ENCODE assay signal across 15 cellular contexts in the genomic region with DNA sequence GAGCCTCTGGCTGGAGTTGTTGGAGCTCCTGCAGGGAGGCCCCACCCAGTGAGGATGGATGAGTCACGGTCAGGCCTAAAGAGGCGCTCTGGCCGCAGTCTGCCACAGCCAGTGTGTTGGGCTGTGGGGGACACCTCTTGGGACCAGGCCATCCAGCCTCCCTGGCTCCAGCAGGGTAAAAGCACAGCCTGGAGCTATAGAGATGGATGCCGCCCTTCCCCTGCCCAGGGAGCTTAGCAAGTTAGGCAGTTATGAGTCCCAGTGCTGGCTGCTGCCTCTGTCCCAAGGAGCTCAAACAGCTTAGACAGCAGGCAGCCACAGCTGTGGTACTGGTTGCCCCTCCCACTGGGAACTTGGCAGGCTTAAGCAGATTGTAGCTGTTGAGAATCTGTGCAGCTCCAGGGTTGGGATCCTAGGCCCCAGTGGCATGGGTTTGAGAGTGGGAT.
A peak's percentile ranks its signal among the peaks of the same experiment; 100 is the strongest.
DNase-seq lines count a peak whose midpoint lies in the region; ATAC-seq and TF ChIP-seq lines count a peak whose summit lies in the region.
"Had no signal": no experiment of that assay in that cellular context is flagged by ENCODE, and none has a peak within 500 bp of the region (broad histone marks: within the 10 kb centered on the region; RNA-seq: fewer than 3 reads in every experiment).

No MANE protein-coding gene starts in this region.

- no peak overlapping the region for H2AFZ ChIP-seq in SK-N-SH (ENCODE audit: low read depth)

- CTCF ChIA-PET in SK-N-SH (lab: Yijun Ruan, JAX) = no interaction called here

- POLR2A ChIA-PET in SK-N-SH (lab: Yijun Ruan, JAX) = interaction anchor here (0.6 kb wide), 1 partner anchor 268 kb away, joined by 3 read pairs; no protein-coding TSS in a partner anchor

- H3K9me3 ChIP-seq in SK-N-SH (no peaks in the 10 kb centered on the region), lower lobe of right lung (peaks cover 14% of the 10 kb centered on the region), sigmoid colon (peaks cover 0 to 4% (median 1%) of the 10 kb centered on the region in 4 donors)
- H3K9me3 ChIP-seq: colonic mucosa had no signal

- TF ChIP-seq CTCF in SK-N-SH (IDR thresholded peaks at IDR 0.05) (no peak), lower lobe of right lung (IDR thresholded peaks at IDR 0.05) (no peak), sigmoid colon (IDR thresholded peaks at IDR 0.05) (no peak)

- ATAC-seq in SK-N-SH treated with all-trans-retinoic acid at 6 μM for 48 hours = peak; percentile 86
- peak; percentile 30 to 79 for ATAC-seq in left cardiac atrium
- no peak for ATAC-seq in lower lobe of right lung

- no peak overlapping the region for H3K4me2 ChIP-seq in SK-N-SH

- intact Hi-C loops in left cardiac atrium (cut with DNase I) (no loop called here), lower lobe of right lung (cut with DNase I) (no loop called here), sigmoid colon (cut with DNase I) (no loop called here)

- H3K4me3 ChIP-seq in SK-N-SH (ENCODE audit: low read depth in 2 of 2, low read length in 1 of 2) (no peak overlapping the region), lower lobe of right lung (no peak overlapping the region), sigmoid colon (no peak overlapping the region)
- H3K4me3 ChIP-seq: colonic mucosa had no signal

- H3K4me1 ChIP-seq in SK-N-SH (ENCODE audit: control insufficient read depth in 1 of 2, insufficient read depth in 2 of 2, low read depth in 1 of 2, low read length in 1 of 2) = peaks cover 0 to 8% of the 10 kb centered on the region in 2 experiments; a peak in 1 of 4 replicates
- no peaks in the 10 kb centered on the region for H3K4me1 ChIP-seq in lower lobe of right lung
- H3K4me1 ChIP-seq in sigmoid colon = no peaks in the 10 kb centered on the region
- H3K4me1 ChIP-seq: colonic mucosa had no signal

- no peaks in the 10 kb centered on the region for H3K36me3 ChIP-seq in SK-N-SH (replicated peaks in 1 of 2; ENCODE audit: control insufficient read depth in 1 of 2, insufficient read depth in 2 of 2, low read length in 1 of 2)
- H3K36me3 ChIP-seq in lower lobe of right lung = no peaks in the 10 kb centered on the region
- no peaks in the 10 kb centered on the region for H3K36me3 ChIP-seq in sigmoid colon
- H3K36me3 ChIP-seq: colonic mucosa had no signal

- no peaks in the 10 kb centered on the region for H4K20me1 ChIP-seq in SK-N-SH (ENCODE audit: insufficient read depth)

- no peaks in the 10 kb centered on the region for H3K9me2 ChIP-seq in SK-N-SH

- no peak overlapping the region for H3K9ac ChIP-seq in SK-N-SH

- no peaks in the 10 kb centered on the region for H3K27me3 ChIP-seq in SK-N-SH (ENCODE audit: insufficient read depth)
- H3K27me3 ChIP-seq in lower lobe of right lung (ENCODE audit: low read depth) = no peaks in the 10 kb centered on the region
- no peaks in the 10 kb centered on the region for H3K27me3 ChIP-seq in sigmoid colon
- H3K27me3 ChIP-seq: colonic mucosa had no signal

- WGBS in SK-N-SH (ENCODE audit: low lambda C conversion rate) = no CpG with 5 or more reads among the region's 4 CpGs
- WGBS in sigmoid colon, 2 donors = 75 to 86% methylated on average over 4 of the region's 4 CpGs

- H3K27ac ChIP-seq in SK-N-SH (ENCODE audit: low read depth in 2 of 2, low read length in 1 of 2) (no peak overlapping the region), substantia nigra (ENCODE audit: low read depth, low read length, poor library complexity, severe bottlenecking) (no peak overlapping the region), lower lobe of right lung (no peak overlapping the region), sigmoid colon (no peak overlapping the region)
- H3K27ac ChIP-seq: 22Rv1, colonic mucosa had no signal

- H3K79me2 ChIP-seq in SK-N-SH (ENCODE audit: insufficient read depth) = no peaks in the 10 kb centered on the region

- no peak for TF ChIP-seq POLR2A in sigmoid colon (IDR thresholded peaks at IDR 0.05)

- no peaks in the 10 kb centered on the region for H3F3A ChIP-seq in SK-N-SH (replicated peaks; ENCODE audit: insufficient read depth)

- TF ChIP-seq EP300 in SK-N-SH (IDR thresholded peaks at IDR 0.05; ENCODE audit: borderline replicate concordance in 1 of 2, low read depth in 1 of 2, low read length in 1 of 2) (no peak), sigmoid colon (IDR thresholded peaks at IDR 0.05) (no peak)

- no peak for TF ChIP-seq RAD21 in SK-N-SH (IDR thresholded peaks at IDR 0.05; ENCODE audit: low read length)

- DNase-seq in SK-N-SH = no peak
- peak; percentile 16 for DNase-seq in brain pericyte (ENCODE audit: low read depth, low spot score)
- peak; percentile 50 for DNase-seq in left cardiac atrium
- DNase-seq in substantia nigra (lab: John Stamatoyannopoulos, UW) = peak in 26 of 49 donors; percentile 1 to 37 (median 14)
- DNase-seq in lower lobe of right lung = no peak
- DNase-seq in activated naive CD4-positive, alpha-beta T cell (lab: John Stamatoyannopoulos, UW) = no peak
- DNase-seq in sigmoid colon = no peak
- DNase-seq: activated CD4-positive, alpha-beta T cell treated with anti-CD3 and anti-CD28 coated beads for 1 hour; activated effector memory CD4-positive, alpha-beta T cell treated with Interleukin-2 at 50 U/mL for 16 hours; colonic mucosa; DMS53; SIG-M5; stimulated activated CD4-positive, alpha-beta T cell treated with anti-CD3 and anti-CD28 coated beads, Interleukin-15, amount 100 ng/mL, for 24 hours had no signal

TF ChIP-seq in SK-N-SH treated with all-trans-retinoic acid at 6 μM for 48 hours, 23 proteins besides CTCF, POLR2A, EP300 and RAD21 (continues in another document):
- no peak for TF ChIP-seq ZNF70 (CRISPR knock-in tag; IDR thresholded peaks at IDR 0.05)
- TF ChIP-seq SNAI2 (CRISPR knock-in tag; IDR thresholded peaks at IDR 0.05) = no peak
- TF ChIP-seq TOX (CRISPR knock-in tag; IDR thresholded peaks at IDR 0.05; ENCODE audit: borderline replicate concordance) = no peak
- TF ChIP-seq, protein P1, sequence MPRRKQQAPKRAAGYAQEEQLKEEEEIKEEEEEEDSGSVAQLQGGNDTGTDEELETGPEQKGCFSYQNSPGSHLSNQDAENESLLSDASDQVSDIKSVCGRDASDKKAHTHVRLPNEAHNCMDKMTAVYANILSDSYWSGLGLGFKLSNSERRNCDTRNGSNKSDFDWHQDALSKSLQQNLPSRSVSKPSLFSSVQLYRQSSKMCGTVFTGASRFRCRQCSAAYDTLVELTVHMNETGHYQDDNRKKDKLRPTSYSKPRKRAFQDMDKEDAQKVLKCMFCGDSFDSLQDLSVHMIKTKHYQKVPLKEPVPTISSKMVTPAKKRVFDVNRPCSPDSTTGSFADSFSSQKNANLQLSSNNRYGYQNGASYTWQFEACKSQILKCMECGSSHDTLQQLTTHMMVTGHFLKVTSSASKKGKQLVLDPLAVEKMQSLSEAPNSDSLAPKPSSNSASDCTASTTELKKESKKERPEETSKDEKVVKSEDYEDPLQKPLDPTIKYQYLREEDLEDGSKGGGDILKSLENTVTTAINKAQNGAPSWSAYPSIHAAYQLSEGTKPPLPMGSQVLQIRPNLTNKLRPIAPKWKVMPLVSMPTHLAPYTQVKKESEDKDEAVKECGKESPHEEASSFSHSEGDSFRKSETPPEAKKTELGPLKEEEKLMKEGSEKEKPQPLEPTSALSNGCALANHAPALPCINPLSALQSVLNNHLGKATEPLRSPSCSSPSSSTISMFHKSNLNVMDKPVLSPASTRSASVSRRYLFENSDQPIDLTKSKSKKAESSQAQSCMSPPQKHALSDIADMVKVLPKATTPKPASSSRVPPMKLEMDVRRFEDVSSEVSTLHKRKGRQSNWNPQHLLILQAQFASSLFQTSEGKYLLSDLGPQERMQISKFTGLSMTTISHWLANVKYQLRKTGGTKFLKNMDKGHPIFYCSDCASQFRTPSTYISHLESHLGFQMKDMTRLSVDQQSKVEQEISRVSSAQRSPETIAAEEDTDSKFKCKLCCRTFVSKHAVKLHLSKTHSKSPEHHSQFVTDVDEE (CRISPR knock-in tag; IDR thresholded peaks at IDR 0.05) = no peak
- no peak for TF ChIP-seq ZNF565 (CRISPR knock-in tag; conservative IDR thresholded peaks at IDR 0.05; ENCODE audit: low read depth)
- no peak for TF ChIP-seq ZFP30 (CRISPR knock-in tag; IDR thresholded peaks at IDR 0.05)
- no peak for TF ChIP-seq ESRRG (CRISPR knock-in tag; IDR thresholded peaks at IDR 0.05)
- TF ChIP-seq BACH2 (CRISPR knock-in tag; IDR thresholded peaks at IDR 0.05; ENCODE audit: borderline replicate concordance) = no peak
- no peak for TF ChIP-seq OSR1 (CRISPR knock-in tag; IDR thresholded peaks at IDR 0.05)

TF ChIP-seq in SK-N-SH, 30 proteins besides CTCF, POLR2A, EP300 and RAD21 (continues in another document):
- TF ChIP-seq CHD2 (IDR thresholded peaks at IDR 0.05; ENCODE audit: low read length, partially characterized antibody) = no peak
- TF ChIP-seq, protein P2, sequence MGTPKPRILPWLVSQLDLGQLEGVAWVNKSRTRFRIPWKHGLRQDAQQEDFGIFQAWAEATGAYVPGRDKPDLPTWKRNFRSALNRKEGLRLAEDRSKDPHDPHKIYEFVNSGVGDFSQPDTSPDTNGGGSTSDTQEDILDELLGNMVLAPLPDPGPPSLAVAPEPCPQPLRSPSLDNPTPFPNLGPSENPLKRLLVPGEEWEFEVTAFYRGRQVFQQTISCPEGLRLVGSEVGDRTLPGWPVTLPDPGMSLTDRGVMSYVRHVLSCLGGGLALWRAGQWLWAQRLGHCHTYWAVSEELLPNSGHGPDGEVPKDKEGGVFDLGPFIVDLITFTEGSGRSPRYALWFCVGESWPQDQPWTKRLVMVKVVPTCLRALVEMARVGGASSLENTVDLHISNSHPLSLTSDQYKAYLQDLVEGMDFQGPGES (IDR thresholded peaks at IDR 0.05; ENCODE audit: low read depth, low read length) = no peak
- TF ChIP-seq GATA2 (CRISPR knock-in tag; IDR thresholded peaks at IDR 0.05) = no peak
- TF ChIP-seq YY1 (IDR thresholded peaks at IDR 0.05; ENCODE audit: low read depth) = no peak
- no peak for TF ChIP-seq SIN3A (IDR thresholded peaks at IDR 0.05; ENCODE audit: borderline replicate concordance, low read depth, low read length)
- TF ChIP-seq NFIC (IDR thresholded peaks at IDR 0.05; ENCODE audit: borderline replicate concordance) = no peak
- TF ChIP-seq NRF1 (IDR thresholded peaks at IDR 0.05; ENCODE audit: low read depth, low read length) = no peak
- no peak for TF ChIP-seq RXRA (IDR thresholded peaks at IDR 0.05; ENCODE audit: borderline replicate concordance, low read depth)
- no peak for TF ChIP-seq ELF1 (IDR thresholded peaks at IDR 0.05)
- no peak for TF ChIP-seq RCOR1 (IDR thresholded peaks at IDR 0.05; ENCODE audit: low read length)
- TF ChIP-seq MEF2A (IDR thresholded peaks at IDR 0.05; ENCODE audit: borderline replicate concordance, low read depth) = no peak
- TF ChIP-seq, protein P3, sequence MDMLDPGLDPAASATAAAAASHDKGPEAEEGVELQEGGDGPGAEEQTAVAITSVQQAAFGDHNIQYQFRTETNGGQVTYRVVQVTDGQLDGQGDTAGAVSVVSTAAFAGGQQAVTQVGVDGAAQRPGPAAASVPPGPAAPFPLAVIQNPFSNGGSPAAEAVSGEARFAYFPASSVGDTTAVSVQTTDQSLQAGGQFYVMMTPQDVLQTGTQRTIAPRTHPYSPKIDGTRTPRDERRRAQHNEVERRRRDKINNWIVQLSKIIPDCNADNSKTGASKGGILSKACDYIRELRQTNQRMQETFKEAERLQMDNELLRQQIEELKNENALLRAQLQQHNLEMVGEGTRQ (IDR thresholded peaks at IDR 0.05; ENCODE audit: borderline replicate concordance, low read depth, low read length) = no peak

Comparison
In these comparisons a context has a peak if more than half of its experiments do, and no peak if none do; other contexts are left out.
1. ATAC-seq: peak in SK-N-SH treated with all-trans-retinoic acid at 6 μM for 48 hours (single experiment) and left cardiac atrium (2 of 2); none in lower lobe of right lung (0 of 2).
2. DNase-seq: peak in brain pericyte (single experiment), left cardiac atrium (single experiment) and substantia nigra (26 of 49); none in SK-N-SH (single experiment), lower lobe of right lung (single experiment), activated naive CD4-positive, alpha-beta T cell (0 of 4) and sigmoid colon (single experiment).